Comparison of ENCODE assay signal across 1 cellular context in genomic region chr9:131543141-131543540, GRCh38.
TF ChIP-seq lines count a peak whose summit lies in the region.

No MANE protein-coding gene starts in this region.

TF ChIP-seq in HEK293, 187 proteins besides CTCF, POLR2A, EP300 and RAD21 (continued from another document):
- TF ChIP-seq, protein P1, sequence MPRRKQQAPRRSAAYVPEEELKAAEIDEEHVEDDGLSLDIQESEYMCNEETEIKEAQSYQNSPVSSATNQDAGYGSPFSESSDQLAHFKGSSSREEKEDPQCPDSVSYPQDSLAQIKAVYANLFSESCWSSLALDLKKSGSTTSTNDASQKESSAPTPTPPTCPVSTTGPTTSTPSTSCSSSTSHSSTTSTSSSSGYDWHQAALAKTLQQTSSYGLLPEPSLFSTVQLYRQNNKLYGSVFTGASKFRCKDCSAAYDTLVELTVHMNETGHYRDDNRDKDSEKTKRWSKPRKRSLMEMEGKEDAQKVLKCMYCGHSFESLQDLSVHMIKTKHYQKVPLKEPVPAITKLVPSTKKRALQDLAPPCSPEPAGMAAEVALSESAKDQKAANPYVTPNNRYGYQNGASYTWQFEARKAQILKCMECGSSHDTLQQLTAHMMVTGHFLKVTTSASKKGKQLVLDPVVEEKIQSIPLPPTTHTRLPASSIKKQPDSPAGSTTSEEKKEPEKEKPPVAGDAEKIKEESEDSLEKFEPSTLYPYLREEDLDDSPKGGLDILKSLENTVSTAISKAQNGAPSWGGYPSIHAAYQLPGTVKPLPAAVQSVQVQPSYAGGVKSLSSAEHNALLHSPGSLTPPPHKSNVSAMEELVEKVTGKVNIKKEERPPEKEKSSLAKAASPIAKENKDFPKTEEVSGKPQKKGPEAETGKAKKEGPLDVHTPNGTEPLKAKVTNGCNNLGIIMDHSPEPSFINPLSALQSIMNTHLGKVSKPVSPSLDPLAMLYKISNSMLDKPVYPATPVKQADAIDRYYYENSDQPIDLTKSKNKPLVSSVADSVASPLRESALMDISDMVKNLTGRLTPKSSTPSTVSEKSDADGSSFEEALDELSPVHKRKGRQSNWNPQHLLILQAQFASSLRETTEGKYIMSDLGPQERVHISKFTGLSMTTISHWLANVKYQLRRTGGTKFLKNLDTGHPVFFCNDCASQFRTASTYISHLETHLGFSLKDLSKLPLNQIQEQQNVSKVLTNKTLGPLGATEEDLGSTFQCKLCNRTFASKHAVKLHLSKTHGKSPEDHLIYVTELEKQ (tag by site-specific recombination; IDR thresholded peaks at IDR 0.05; ENCODE audit: borderline replicate concordance), result peak; percentile 55; the same call in 1 of the 2 replicates
- TF ChIP-seq MYNN (tag by site-specific recombination; IDR thresholded peaks at IDR 0.05; ENCODE audit: borderline replicate concordance) (no peak), ZNF48 (tag by site-specific recombination; IDR thresholded peaks at IDR 0.05) (no peak), ZXDB (tag by site-specific recombination; IDR thresholded peaks at IDR 0.05) (peak; percentile 47; the same call in 1 of the 2 replicates), GLI2 (tag by site-specific recombination; IDR thresholded peaks at IDR 0.05; ENCODE audit: borderline replicate concordance, low read depth) (no peak)
- TF ChIP-seq, protein P2, sequence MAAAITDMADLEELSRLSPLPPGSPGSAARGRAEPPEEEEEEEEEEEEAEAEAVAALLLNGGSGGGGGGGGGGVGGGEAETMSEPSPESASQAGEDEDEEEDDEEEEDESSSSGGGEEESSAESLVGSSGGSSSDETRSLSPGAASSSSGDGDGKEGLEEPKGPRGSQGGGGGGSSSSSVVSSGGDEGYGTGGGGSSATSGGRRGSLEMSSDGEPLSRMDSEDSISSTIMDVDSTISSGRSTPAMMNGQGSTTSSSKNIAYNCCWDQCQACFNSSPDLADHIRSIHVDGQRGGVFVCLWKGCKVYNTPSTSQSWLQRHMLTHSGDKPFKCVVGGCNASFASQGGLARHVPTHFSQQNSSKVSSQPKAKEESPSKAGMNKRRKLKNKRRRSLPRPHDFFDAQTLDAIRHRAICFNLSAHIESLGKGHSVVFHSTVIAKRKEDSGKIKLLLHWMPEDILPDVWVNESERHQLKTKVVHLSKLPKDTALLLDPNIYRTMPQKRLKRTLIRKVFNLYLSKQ (tag by site-specific recombination; IDR thresholded peaks at IDR 0.05; ENCODE audit: borderline replicate concordance), result no peak
